24 cellular contexts compared by ENCODE assay signal in genomic region chr1:197319631-197320030, GRCh38.
A peak's percentile ranks its signal among the peaks of the same experiment; 100 is the strongest.
DNase-seq lines count a peak whose midpoint lies in the region; TF ChIP-seq lines count a peak whose summit lies in the region.
"Had no signal": no experiment of that assay in that cellular context is flagged by ENCODE, and none has a peak within 500 bp of the region (broad histone marks: within the 10 kb centered on the region; RNA-seq: fewer than 3 reads in every experiment).

No MANE protein-coding gene starts in this region.

- DNase-seq in NCI-H2171 treated with DMSO at 0.1 percent for 48 hours (lab: John Stamatoyannopoulos, UW) = peak; percentile 9
- DNase-seq in NCI-H2171 (lab: John Stamatoyannopoulos, UW) = no peak
- DNase-seq in NCI-H2227 (lab: John Stamatoyannopoulos, UW; ENCODE audit: unreplicated experiment) = peak; percentile 44
- DNase-seq in astrocyte of the spinal cord (ENCODE audit: low read depth, low spot score) = peak; percentile 23
- DNase-seq in NCI-H146 treated with DMSO at 0.1 percent for 48 hours (lab: John Stamatoyannopoulos, UW; ENCODE audit: unreplicated experiment) = no peak
- DNase-seq in dedifferentiated amniotic fluid mesenchymal stem cell (ENCODE audit: extremely low spot score) = no peak
- no peak for DNase-seq in UCSD-AML1 (lab: John Stamatoyannopoulos, UW; ENCODE audit: unreplicated experiment)
- DNase-seq: ACHN; activated CD8-positive, alpha-beta memory T cell treated with anti-CD3 and anti-CD28 coated beads, Interleukin-2, amount 10 ng/mL, durations not matched to agents 7 days and 5 days; activated gamma-delta T cell; activated naive CD8-positive, alpha-beta T cell treated with anti-CD3 and anti-CD28 coated beads for 36 hours; activated T-cell treated with anti-CD3 and anti-CD28 coated beads, Interleukin-2, amount 50 U/mL, for 4 hours; CD8-positive, alpha-beta T cell; dermis blood vessel endothelial cell; foreskin fibroblast; midbrain; naive B cell; NCI-H187 treated with DMSO at 0.1 percent for 48 hours; NCI-H510A; psoas muscle; SK-N-SH; stimulated activated naive CD8-positive, alpha-beta T cell treated with anti-CD3 and anti-CD28 coated beads, Interleukin-15, amount 100 ng/mL, for 72 hours had no signal

- no peak for TF ChIP-seq CTCF in astrocyte of the spinal cord (IDR thresholded peaks at IDR 0.05; ENCODE audit: low read depth, low read length)

- H3K4me3 ChIP-seq in astrocyte of the spinal cord (ENCODE audit: low read depth, low read length) = no peak overlapping the region
- H3K4me3 ChIP-seq: ascending aorta, psoas muscle, thoracic aorta had no signal

- in situ Hi-C loops in astrocyte of the spinal cord (cut with HindIII; ENCODE audit: low sequenced_read_pairs) = no loop called here

Comparison
In these comparisons a context has a peak if more than half of its experiments do, and no peak if none do; other contexts are left out.
1. DNase-seq: peak in NCI-H2171 treated with DMSO at 0.1 percent for 48 hours (single experiment), NCI-H2227 (single experiment) and astrocyte of the spinal cord (single experiment); none in NCI-H2171 (single experiment), NCI-H146 treated with DMSO at 0.1 percent for 48 hours (single experiment), dedifferentiated amniotic fluid mesenchymal stem cell (single experiment) and UCSD-AML1 (single experiment).